13 cellular contexts compared by ENCODE assay signal in genomic region chr1:223017291-223017690, GRCh38.
"Had no signal": no experiment of that assay in that cellular context is flagged by ENCODE, and none has a peak within 500 bp of the region (broad histone marks: within the 10 kb centered on the region; RNA-seq: fewer than 3 reads in every experiment).

No MANE protein-coding gene starts in this region.

- DNase-seq: activated CD4-positive, alpha-beta T cell treated with anti-CD3 and anti-CD28 coated beads, Interleukin-2, amount 50 U/mL, for 1 hour; activated naive CD4-positive, alpha-beta T cell treated with Interleukin-2 at 50 U/mL for 16 hours; anterior cingulate cortex; brain microvascular endothelial cell; cerebellar nuclear complex; effector memory CD8-positive, alpha-beta T cell; erythroblast; islet precursor cell; midbrain had no signal

- H3K9me3 ChIP-seq: vagina had no signal

- H3K27me3 ChIP-seq: brain microvascular endothelial cell, hepatocyte, vagina had no signal

- H3K36me3 ChIP-seq: brain microvascular endothelial cell, vagina had no signal

- ATAC-seq: effector memory CD8-positive, alpha-beta T cell; left lobe of liver; stimulated activated effector memory CD8-positive, alpha-beta T cell treated with anti-CD3 and anti-CD28 coated beads, Interleukin-12 subunit alpha, Interleukin-12 subunit beta, amount 100 ng/mL, for 72 hours had no signal

- H2AFZ ChIP-seq: hepatocyte had no signal

- H3K27ac ChIP-seq: brain microvascular endothelial cell, hepatocyte, vagina had no signal

- H3K4me3 ChIP-seq: hepatocyte, vagina had no signal

- H3K4me2 ChIP-seq: hepatocyte had no signal

- H3K79me2 ChIP-seq: hepatocyte had no signal
